In the genomic region with DNA sequence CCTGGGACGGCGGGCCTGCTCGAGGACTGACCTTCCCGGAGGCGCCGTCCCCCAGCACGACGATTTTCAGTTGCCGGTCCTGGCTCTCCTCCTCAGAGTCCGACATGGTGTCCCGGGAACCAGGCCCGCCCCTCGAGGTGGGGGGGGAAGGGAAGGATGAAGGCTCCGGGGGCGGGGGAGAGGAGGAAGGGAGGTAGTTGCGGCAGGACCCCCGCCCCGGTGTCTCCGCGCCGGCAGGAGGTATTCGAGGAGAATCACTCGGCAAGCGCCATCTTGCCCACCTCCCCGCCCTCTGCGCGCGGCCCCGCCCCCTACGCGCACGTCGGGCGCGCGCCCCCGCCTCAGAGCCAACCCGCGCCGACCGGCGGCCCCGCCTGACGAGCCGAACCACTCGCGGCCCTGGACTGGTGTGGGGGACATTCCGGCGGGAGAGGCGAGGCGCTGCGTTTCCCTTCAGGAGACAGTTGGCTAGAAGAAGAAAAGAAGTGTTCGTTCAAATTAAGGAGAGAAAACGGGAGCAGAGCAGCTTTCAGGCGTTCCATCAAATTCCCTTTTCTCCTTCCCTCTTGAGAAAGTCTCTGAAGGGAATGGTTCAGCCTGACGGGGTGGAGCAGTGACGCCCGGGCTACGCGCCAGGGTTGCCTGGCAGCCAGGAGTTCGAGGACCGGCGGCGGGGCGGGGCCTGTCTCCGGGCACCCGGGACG, we compare ENCODE assay signal across 8 cellular contexts. TPM values are rescaled to one million over a fixed set of nuclear protein-coding genes. Genes with fewer than 3 reads are reported as not detected.
A peak's percentile ranks its signal among the peaks of the same experiment; 100 is the strongest.
DNase-seq lines count a peak whose midpoint lies in the region; ATAC-seq, FAIRE-seq and TF ChIP-seq lines count a peak whose summit lies in the region.

RAB28 (minus strand) TSS at position 296 of the 704 bp plus-strand sequence.

- H3K27ac ChIP-seq in astrocyte (ENCODE audit: low read depth, low read length) (peak within 1 kb of the TSS; percentile 99), right cardiac atrium (ENCODE audit: low read length) (peak within 1 kb of the TSS; percentile 98)

- no peaks in the 10 kb centered on the region for H3K36me3 ChIP-seq in astrocyte (ENCODE audit: insufficient read depth, low read length)

- H3K27me3 ChIP-seq in astrocyte (ENCODE audit: insufficient read depth, low read length): no peaks in the 10 kb centered on the region
- H3K27me3 ChIP-seq in right cardiac atrium (ENCODE audit: control insufficient read depth, insufficient read depth): no peaks in the 10 kb centered on the region

- no peaks in the 10 kb centered on the region for H3K27me3 Mint-ChIP-seq in astrocyte (ENCODE audit: low read depth, unreplicated experiment)

- FAIRE-seq in astrocyte (lab: Jason Lieb, UNC): no peak
- FAIRE-seq in urothelium cell line (lab: Jason Lieb, UNC): peak; percentile 68

- WGBS in right cardiac atrium: under 1% methylated on average over 68 of the region's 68 CpGs

- intact Hi-C loops in right cardiac atrium (cut with DNase I): no loop called here

- H3K4me3 Mint-ChIP-seq in astrocyte (ENCODE audit: unreplicated experiment): peak within 1 kb of the TSS; percentile 98

- H3K9me3 ChIP-seq in astrocyte (ENCODE audit: insufficient read depth, low read depth, low read length): no peaks in the 10 kb centered on the region
- H3K9me3 ChIP-seq in right cardiac atrium (ENCODE audit: control insufficient read depth, low read length): no peaks in the 10 kb centered on the region

- peak within 1 kb of the TSS; percentile 97 for H3K4me2 ChIP-seq in astrocyte (ENCODE audit: low read length)

- peaks cover 20% of the 10 kb centered on the region for H3K4me1 Mint-ChIP-seq in astrocyte (ENCODE audit: low read depth, unreplicated experiment)

- ATAC-seq in GM18511 (IDR thresholded peaks at IDR 0.05; ENCODE audit: unreplicated experiment): peak; percentile 96
- ATAC-seq in HG03025 (IDR thresholded peaks at IDR 0.05; ENCODE audit: low FRiP score, unreplicated experiment): peak; percentile 96
- ATAC-seq in right cardiac atrium: peak; percentile 99

- H3K27ac Mint-ChIP-seq in astrocyte (ENCODE audit: unreplicated experiment): peak within 1 kb of the TSS; percentile 99

- H3K9me3 Mint-ChIP-seq in astrocyte (ENCODE audit: unreplicated experiment): no peaks in the 10 kb centered on the region

- no peaks in the 10 kb centered on the region for H3K36me3 Mint-ChIP-seq in astrocyte (ENCODE audit: low read depth, unreplicated experiment)

- H3K4me1 ChIP-seq in astrocyte (ENCODE audit: insufficient read depth, low read length) (peaks cover 10% of the 10 kb centered on the region), right cardiac atrium (ENCODE audit: control insufficient read depth, insufficient read depth, low read length) (peaks cover 2% of the 10 kb centered on the region)

- peaks cover 7% of the 10 kb centered on the region for H4K20me1 ChIP-seq in astrocyte (ENCODE audit: insufficient read depth, low read length)

- DNase-seq in NCI-H2029 treated with DMSO at 0.1 percent for 48 hours (lab: John Stamatoyannopoulos, UW) (peak; percentile 74), T-helper 22 cell (ENCODE audit: low read depth) (peak; percentile 85), astrocyte (ENCODE audit: low read depth) (peak; percentile 87), right cardiac atrium (peak; percentile 95 to 99 (median 98)), pulmonary artery endothelial cell (ENCODE audit: low read depth, low spot score) (peak; percentile 78), urothelium cell line (ENCODE audit: low spot score) (peak; percentile 86)

- no peak for TF ChIP-seq CTCF in astrocyte (IDR thresholded peaks at IDR 0.05; ENCODE audit: insufficient read depth, low read depth, low read length)

- H2AFZ ChIP-seq in astrocyte (ENCODE audit: low read depth, low read length): peak within 1 kb of the TSS; percentile 88

- peak within 1 kb of the TSS; percentile 95 for H3K9ac ChIP-seq in astrocyte (ENCODE audit: low read length)

- H3K4me3 ChIP-seq in astrocyte (ENCODE audit: insufficient read depth, low read depth, low read length) (peak within 1 kb of the TSS; percentile 74), right cardiac atrium (ENCODE audit: low read length) (peak within 1 kb of the TSS; percentile 98)

- peaks cover 40% of the 10 kb centered on the region for H3K79me2 ChIP-seq in astrocyte (ENCODE audit: insufficient read depth, low read length)

RNA-seq across cellular contexts. Expression of gene RAB28, which starts in this region (rescaled TPM):
- total RNA-seq in astrocyte (11.9 and 13.8 TPM in 2 replicates), right cardiac atrium (10 to 100 TPM; 17.1 to 27.6 (median 22.6) TPM), pulmonary artery endothelial cell (12.7 and 14.0 TPM in 2 replicates)
- 17.4 TPM for polyA plus RNA-seq in right cardiac atrium

Comparison
In these comparisons a context has a peak if more than half of its experiments do, and no peak if none do; other contexts are left out.
1. Peak in every context shown above with its lines: DNase-seq, ATAC-seq, H3K4me3 ChIP-seq and H3K27ac ChIP-seq.